8 cellular contexts compared by ENCODE assay signal in the genomic region with DNA sequence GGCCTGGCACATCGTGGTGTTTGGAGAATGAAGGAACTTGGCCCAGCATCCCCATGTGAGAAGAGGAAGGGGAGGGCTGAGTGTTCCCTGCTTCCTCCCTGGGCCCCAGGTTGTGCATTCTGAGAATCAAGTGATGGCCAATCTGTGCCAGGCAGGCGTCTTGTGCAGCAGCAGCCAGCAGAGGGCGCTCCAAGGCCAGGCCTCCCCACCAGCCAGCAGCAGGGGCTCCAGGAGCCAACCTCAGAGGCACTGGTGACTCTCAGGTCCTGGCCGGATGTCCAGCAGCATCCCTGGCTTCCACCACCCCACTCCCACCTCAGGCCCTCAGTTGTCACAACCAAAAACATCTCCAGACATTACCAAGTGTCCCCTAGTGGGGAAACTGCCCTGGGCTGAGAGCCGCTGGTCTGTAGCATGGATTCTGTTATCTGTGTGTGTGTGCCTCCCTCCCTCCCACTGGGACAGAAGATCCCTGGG.
DNase-seq lines count a peak whose midpoint lies in the region; ATAC-seq and TF ChIP-seq lines count a peak whose summit lies in the region.

No MANE protein-coding gene starts in this region.

- TF ChIP-seq CTCF in LNCAP (IDR thresholded peaks at IDR 0.05) (peak; percentile 98), astrocyte of the spinal cord (IDR thresholded peaks at IDR 0.05; ENCODE audit: low read depth, low read length) (peak; percentile 99)

- DNase-seq in G401 (ENCODE audit: low spot score) = peak; percentile 13
- DNase-seq in T-helper 9 cell = peak; percentile 56
- DNase-seq in astrocyte of the spinal cord (ENCODE audit: low read depth, low spot score) = peak; percentile 50
- peak; percentile 91 for DNase-seq in iPS-NIHi7 (ENCODE audit: extremely low spot score)
- DNase-seq in stimulated activated CD4-positive, alpha-beta T cell treated with anti-CD3 and anti-CD28 coated beads, Interleukin-1b, Interleukin-23, amount 100 ng/mL, for 48 hours = peak; percentile 66

- H3K4me3 ChIP-seq in astrocyte of the spinal cord (ENCODE audit: low read depth, low read length) = no peak overlapping the region

- in situ Hi-C loops in G401 (cut with HindIII; ENCODE audit: low sequenced_read_pairs) = no loop called here
- in situ Hi-C loops in astrocyte of the spinal cord (cut with HindIII; ENCODE audit: low sequenced_read_pairs) = no loop called here

- ATAC-seq in HG03460 (IDR thresholded peaks at IDR 0.05; ENCODE audit: unreplicated experiment) = no peak
- ATAC-seq in HG03108 (IDR thresholded peaks at IDR 0.05; ENCODE audit: unreplicated experiment) = no peak

Comparison
In these comparisons a context has a peak if more than half of its experiments do, and no peak if none do; other contexts are left out.
1. DNase-seq: peak in every context shown above with its lines; median percentile 91 in iPS-NIHi7; 66 in stimulated activated CD4-positive, alpha-beta T cell treated with anti-CD3 and anti-CD28 coated beads, Interleukin-1b, Interleukin-23, amount 100 ng/mL, for 48 hours; 56 in T-helper 9 cell; 50 in astrocyte of the spinal cord; 13 in G401.